ENCODE assay signal across 1 cellular context in genomic region chr1:231526536-231526935, GRCh38.
TF ChIP-seq lines count a peak whose summit lies in the region.

No MANE protein-coding gene starts in this region.

TF ChIP-seq in HEK293, 187 proteins besides CTCF, POLR2A, EP300 and RAD21 (continued from another document):
- 0 out of 2 replicates have a peak, but pooled peaks have one; percentile 8 for TF ChIP-seq SCRT2 (tag by site-specific recombination; IDR thresholded peaks at IDR 0.05)
- no peak for TF ChIP-seq ZNF423 (tag by site-specific recombination; IDR thresholded peaks at IDR 0.05)
- no peak for TF ChIP-seq ZNF513 (tag by site-specific recombination; IDR thresholded peaks at IDR 0.05)
- TF ChIP-seq ZNF76 (tag by site-specific recombination; IDR thresholded peaks at IDR 0.05; ENCODE audit: borderline replicate concordance, low read depth), result no peak
